8 cellular contexts compared by ENCODE assay signal in the genomic region with DNA sequence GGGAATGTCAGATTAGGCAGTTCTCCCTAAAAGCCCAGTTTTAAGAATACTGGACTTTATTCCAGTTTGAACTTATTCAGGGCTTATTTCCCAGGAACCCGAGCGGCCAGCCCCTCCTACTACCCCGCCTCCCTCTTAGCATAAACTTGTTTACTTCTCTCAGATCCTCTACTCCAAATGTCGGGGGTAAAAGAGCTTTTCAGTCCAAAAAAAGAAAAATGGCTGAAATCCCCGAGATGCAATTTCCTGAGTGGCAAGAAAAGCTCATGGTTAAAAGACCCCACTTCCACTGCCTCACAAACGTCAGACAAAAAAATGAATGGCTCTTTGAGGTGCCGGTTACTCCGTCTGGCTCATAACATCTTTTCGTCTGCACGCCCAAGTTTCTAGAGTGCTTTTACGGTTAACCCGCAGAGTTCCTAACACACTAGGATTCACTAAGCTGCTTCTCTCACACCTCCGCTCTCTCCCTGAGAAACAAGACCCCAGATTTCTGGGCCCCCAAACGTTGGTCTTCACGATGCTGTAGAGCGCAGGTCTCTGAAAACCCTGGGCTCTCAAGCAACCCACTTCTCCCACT. TPM values are rescaled to one million over a fixed set of nuclear protein-coding genes. Genes with fewer than 3 reads are reported as not detected.
A peak's percentile ranks its signal among the peaks of the same experiment; 100 is the strongest.
DNase-seq lines count a peak whose midpoint lies in the region; ATAC-seq and TF ChIP-seq lines count a peak whose summit lies in the region.

No MANE protein-coding gene starts in this region.

- peak; percentile 2 for ATAC-seq in HG02840 (IDR thresholded peaks at IDR 0.05; ENCODE audit: low FRiP score, unreplicated experiment)
- ATAC-seq in GM18909 (IDR thresholded peaks at IDR 0.05; ENCODE audit: poor library complexity, unreplicated experiment): no peak

- H3K27me3 ChIP-seq in effector memory CD4-positive, alpha-beta T cell (replicated peaks; ENCODE audit: control insufficient read depth, insufficient read depth, low read length, poor library complexity, severe bottlenecking): no peaks in the 10 kb centered on the region
- H3K27me3 ChIP-seq in testis: no peaks in the 10 kb centered on the region

- peak; percentile 37 for DNase-seq in EL
- DNase-seq in SHP77 treated with DMSO at 0.1 percent for 48 hours (lab: John Stamatoyannopoulos, UW): peak; percentile 7
- no peak for DNase-seq in effector memory CD4-positive, alpha-beta T cell
- DNase-seq in lung microvascular endothelial cell (ENCODE audit: low read depth in 2 of 2): peak; percentile 39 to 45
- DNase-seq in testis: peak; percentile 76
- DNase-seq in NCI-H146 (lab: John Stamatoyannopoulos, UW): no peak

- peak overlapping the region; percentile 90 for H3K4me3 ChIP-seq in effector memory CD4-positive, alpha-beta T cell (ENCODE audit: insufficient read depth, low read depth, low read length, poor library complexity, severe bottlenecking)
- peak overlapping the region; percentile 76 to 85 for H3K4me3 ChIP-seq in testis

- H3K36me3 ChIP-seq in effector memory CD4-positive, alpha-beta T cell (ENCODE audit: control insufficient read depth, insufficient read depth, low read length): peaks cover 14% of the 10 kb centered on the region
- no peaks in the 10 kb centered on the region for H3K36me3 ChIP-seq in testis (ENCODE audit: low read depth, missing control alignments)

- peak overlapping the region; percentile 68 for H3K27ac ChIP-seq in effector memory CD4-positive, alpha-beta T cell (ENCODE audit: insufficient read depth, low read length, poor library complexity, severe bottlenecking)
- peak overlapping the region; percentile 84 to 95 for H3K27ac ChIP-seq in testis

- TF ChIP-seq CTCF in testis (IDR thresholded peaks at IDR 0.05): no peak

- no peak for TF ChIP-seq POLR2A in testis (IDR thresholded peaks at IDR 0.05)

- WGBS in testis, 2 donors: 0% methylated on average over 16 of the region's 16 CpGs

- H3K4me1 ChIP-seq in effector memory CD4-positive, alpha-beta T cell (ENCODE audit: control insufficient read depth, insufficient read depth, low read length, poor library complexity, severe bottlenecking): peaks cover 7% of the 10 kb centered on the region
- peaks cover 5% of the 10 kb centered on the region for H3K4me1 ChIP-seq in testis

- intact Hi-C loops in testis (cut with DNase I; ENCODE audit: low total_unique reads): no loop called here

- no peaks in the 10 kb centered on the region for H3K9me3 ChIP-seq in effector memory CD4-positive, alpha-beta T cell (ENCODE audit: control insufficient read depth, low read length)
- H3K9me3 ChIP-seq in testis: no peaks in the 10 kb centered on the region

RNA-seq across cellular contexts. Expression of gene BRD8, which starts 0.4 kb away (rescaled TPM):
- total RNA-seq in lung microvascular endothelial cell (18.3 and 24.2 TPM in 2 replicates), testis (100 to 1,000 TPM; 165 to 198 TPM)
- 303 TPM for polyA plus RNA-seq in testis (ENCODE audit: insufficient read depth, low read depth, low replicate concordance)

RNA-seq across cellular contexts. Expression of gene KIF20A, which starts 0.9 kb away (rescaled TPM):
- total RNA-seq in lung microvascular endothelial cell (8.1 and 28.1 TPM in 2 replicates), testis (10 to 100 TPM; 10.4 to 13.8 TPM)
- 32.1 TPM for polyA plus RNA-seq in testis (ENCODE audit: insufficient read depth, low read depth, low replicate concordance)

RNA-seq across cellular contexts. Expression of gene CDC23, which starts 35.1 kb away (rescaled TPM):
- 22.7 and 28.4 TPM in 2 replicates for total RNA-seq in lung microvascular endothelial cell
- total RNA-seq in testis: 10 to 100 TPM; 30.5 to 31.3 TPM
- polyA plus RNA-seq in testis (ENCODE audit: insufficient read depth, low read depth, low replicate concordance): 29.5 TPM

RNA-seq across cellular contexts. Expression of gene NME5, which starts 38.8 kb away (rescaled TPM):
- total RNA-seq in lung microvascular endothelial cell: 0.60 and 1.1 TPM in 2 replicates
- 10 to 100 TPM; 22.4 to 35.1 TPM for total RNA-seq in testis
- polyA plus RNA-seq in testis (ENCODE audit: insufficient read depth, low read depth, low replicate concordance): 129 TPM

Comparison
In these comparisons a context has a peak if more than half of its experiments do, and no peak if none do; other contexts are left out.
1. DNase-seq: peak in EL (single experiment), SHP77 treated with DMSO at 0.1 percent for 48 hours (single experiment), lung microvascular endothelial cell (2 of 2) and testis (single experiment); none in effector memory CD4-positive, alpha-beta T cell (0 of 3) and NCI-H146 (single experiment).